Comparison of ENCODE assay signal across 7 cellular contexts in the genomic region with DNA sequence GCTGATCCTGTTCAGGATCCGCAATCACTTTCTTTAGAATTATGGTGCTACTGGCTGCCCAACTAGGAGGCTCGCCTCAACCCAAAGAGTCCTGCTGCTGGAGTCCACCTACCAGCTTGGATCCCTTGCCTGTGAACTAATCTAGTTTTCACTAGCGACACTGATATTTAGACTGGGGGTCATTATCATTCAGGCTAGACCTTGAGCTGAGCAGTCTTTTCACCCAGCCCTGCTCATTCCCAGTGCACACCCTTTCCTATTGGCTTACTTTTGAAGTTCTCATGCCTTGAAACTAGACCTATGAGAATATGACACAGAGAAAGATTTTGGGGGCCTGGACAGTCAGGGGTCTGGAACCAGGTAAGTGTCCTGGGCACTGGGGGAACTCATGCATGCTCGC.
"Had no signal": no experiment of that assay in that cellular context is flagged by ENCODE, and none has a peak within 500 bp of the region (broad histone marks: within the 10 kb centered on the region; RNA-seq: fewer than 3 reads in every experiment).

No MANE protein-coding gene starts in this region.

- DNase-seq: IMR-90, KBM-7, KG1 had no signal

- H3K4me3 ChIP-seq: K562 had no signal

- FAIRE-seq: HepG2, HTR-8/SVneo, K562 had no signal

- H3K27ac ChIP-seq: HL-60 had no signal
